In the genomic region with DNA sequence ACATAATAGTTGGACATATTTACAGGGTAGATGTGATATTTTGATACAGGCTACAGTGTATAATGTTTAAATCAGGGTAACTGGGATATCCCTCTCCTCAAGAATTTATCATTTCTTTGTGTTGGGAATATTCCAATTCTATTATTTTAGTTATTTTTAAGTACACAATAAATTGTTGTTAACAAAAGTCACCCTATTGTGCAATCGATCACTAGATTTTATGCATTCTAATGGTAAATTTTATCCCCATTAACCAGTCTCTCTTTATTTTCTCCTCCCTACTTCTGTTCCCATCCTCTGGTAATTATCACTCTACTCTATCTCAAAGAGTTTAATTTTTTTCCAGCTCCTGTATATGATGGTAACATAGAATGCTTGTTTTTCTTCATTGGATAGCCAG, we compare ENCODE assay signal across 2 cellular contexts.
A peak's percentile ranks its signal among the peaks of the same experiment; 100 is the strongest.
TF ChIP-seq lines count a peak whose summit lies in the region.

No MANE protein-coding gene starts in this region.

TF ChIP-seq in IMR-90, 13 proteins besides CTCF, POLR2A, EP300 and RAD21:
- TF ChIP-seq CEBPB (IDR thresholded peaks at IDR 0.05; ENCODE audit: low read depth, low read length) (peak; percentile 60), CHD1 (IDR thresholded peaks at IDR 0.05; ENCODE audit: low read depth, low read length) (no peak)

TF ChIP-seq in H1, 55 proteins besides CTCF, POLR2A, EP300 and RAD21 (continued from another document):
- no peak for TF ChIP-seq ZNF274 (IDR thresholded peaks at IDR 0.05; ENCODE audit: borderline replicate concordance, extremely low read depth, low read length)
- peak; percentile 43; the same call in 1 of the 2 replicates for TF ChIP-seq CEBPB (IDR thresholded peaks at IDR 0.05; ENCODE audit: low read depth, low read length)
- TF ChIP-seq, protein P1, sequence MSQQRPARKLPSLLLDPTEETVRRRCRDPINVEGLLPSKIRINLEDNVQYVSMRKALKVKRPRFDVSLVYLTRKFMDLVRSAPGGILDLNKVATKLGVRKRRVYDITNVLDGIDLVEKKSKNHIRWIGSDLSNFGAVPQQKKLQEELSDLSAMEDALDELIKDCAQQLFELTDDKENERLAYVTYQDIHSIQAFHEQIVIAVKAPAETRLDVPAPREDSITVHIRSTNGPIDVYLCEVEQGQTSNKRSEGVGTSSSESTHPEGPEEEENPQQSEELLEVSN (IDR thresholded peaks at IDR 0.05), result no peak
- no peak for TF ChIP-seq NRF1 (IDR thresholded peaks at IDR 0.05; ENCODE audit: low read depth, low read length)
TF ChIP-seq in H1: peak in this region for 1.
